1 cellular context compared by ENCODE assay signal in genomic region chr6:43181942-43182860, GRCh38.
TF ChIP-seq lines count a peak whose summit lies in the region.

TSS of gene CUL9 (plus strand) at chr6:43182196. CDS start at chr6:43184311, 2,115 bp downstream.

TF ChIP-seq in K562, 482 proteins besides CTCF, POLR2A, EP300 and RAD21 (continued from another document and continues in another):
- 0 out of 2 replicates have a peak, but pooled peaks have one; percentile 37 for TF ChIP-seq REST (CRISPR knock-in tag; IDR thresholded peaks at IDR 0.05; ENCODE audit: low read depth)
- no peak for TF ChIP-seq NFYB (IDR thresholded peaks at IDR 0.05; ENCODE audit: extremely low read depth, insufficient read length)
- peak; percentile 73; the same call in 1 of the 2 replicates for TF ChIP-seq HINFP (tag; conservative IDR thresholded peaks at IDR 0.05; ENCODE audit: low read depth)
- no peak for TF ChIP-seq ZNF57 (CRISPR knock-in tag; IDR thresholded peaks at IDR 0.05)
- 0 out of 2 replicates have a peak, but pooled peaks have one; percentile 46 for TF ChIP-seq ZNF24 (IDR thresholded peaks at IDR 0.05)
- peak; percentile 81 for TF ChIP-seq POU5F1 (IDR thresholded peaks at IDR 0.05; ENCODE audit: borderline replicate concordance, low read depth, low read length, partially characterized antibody)
- no peak for TF ChIP-seq FOXJ3 (CRISPR knock-in tag; IDR thresholded peaks at IDR 0.05)
- TF ChIP-seq CBFA2T3 (IDR thresholded peaks at IDR 0.05), result peak; percentile 65
- TF ChIP-seq TEAD4 (IDR thresholded peaks at IDR 0.05; ENCODE audit: low read length), result no peak
- TF ChIP-seq TEAD4 (CRISPR knock-in tag; IDR thresholded peaks at IDR 0.05; ENCODE audit: borderline replicate concordance), result peak; percentile 93; the same call in 1 of the 2 replicates
- TF ChIP-seq TFAM (CRISPR knock-in tag; conservative IDR thresholded peaks at IDR 0.05), result no peak
- peak; percentile 42; the same call in 1 of the 2 replicates for TF ChIP-seq MTA1 (IDR thresholded peaks at IDR 0.05; ENCODE audit: borderline replicate concordance)
- no peak for TF ChIP-seq ZSCAN29 (IDR thresholded peaks at IDR 0.05)
- TF ChIP-seq RFX7 (CRISPR knock-in tag; IDR thresholded peaks at IDR 0.05), result no peak
- no peak for TF ChIP-seq ARID2 (IDR thresholded peaks at IDR 0.05)
- TF ChIP-seq ELF4 (CRISPR knock-in tag; IDR thresholded peaks at IDR 0.05), result peak; percentile 71
- peak; percentile 65 for TF ChIP-seq NKRF (IDR thresholded peaks at IDR 0.05; ENCODE audit: borderline replicate concordance)
- TF ChIP-seq ADNP (tag; IDR thresholded peaks at IDR 0.05), result no peak
- peak; percentile 89 for TF ChIP-seq GABPA (tag; conservative IDR thresholded peaks at IDR 0.05; ENCODE audit: low read depth)
- TF ChIP-seq ZBTB9 (CRISPR knock-in tag; IDR thresholded peaks at IDR 0.05), result no peak; the same call in 1 of the 2 replicates
- no peak for TF ChIP-seq RBM25 (IDR thresholded peaks at IDR 0.05; ENCODE audit: low read depth, low read length, severe bottlenecking)
- TF ChIP-seq USF1 (CRISPR knock-in tag; IDR thresholded peaks at IDR 0.05), result peak; percentile 84
- TF ChIP-seq PHB2 (IDR thresholded peaks at IDR 0.05; ENCODE audit: low read depth), result no peak
- peak; percentile 61; the same call in 1 of the 2 replicates for TF ChIP-seq GATAD2B (IDR thresholded peaks at IDR 0.05; ENCODE audit: borderline replicate concordance)
- no peak for TF ChIP-seq YBX1 (IDR thresholded peaks at IDR 0.05)
- no peak for TF ChIP-seq MAFF (IDR thresholded peaks at IDR 0.05; ENCODE audit: low read length)
- no peak for TF ChIP-seq ZNF449 (CRISPR knock-in tag; IDR thresholded peaks at IDR 0.05)
- TF ChIP-seq BRF1 (IDR thresholded peaks at IDR 0.05; ENCODE audit: borderline replicate concordance, extremely low read depth, insufficient read length), result no peak
- peak; percentile 81 for TF ChIP-seq HCFC1 (IDR thresholded peaks at IDR 0.05; ENCODE audit: low read depth, low read length)
- no peak for TF ChIP-seq ZBED1 (IDR thresholded peaks at IDR 0.05)
- no peak for TF ChIP-seq HNRNPH1 (optimal IDR thresholded peaks at IDR 0.05; ENCODE audit: low read depth, low read length)
- peak; percentile 42; the same call in 1 of the 2 replicates for TF ChIP-seq TCF3 (CRISPR knock-in tag; IDR thresholded peaks at IDR 0.05)
- no peak for TF ChIP-seq HDAC6 (IDR thresholded peaks at IDR 0.05; ENCODE audit: low read depth, low read length)
- TF ChIP-seq RUNX1 (IDR thresholded peaks at IDR 0.05; ENCODE audit: low read depth), result no peak
- TF ChIP-seq KLF13 (tag; IDR thresholded peaks at IDR 0.05; ENCODE audit: borderline replicate concordance, low read depth), result peak; percentile 84; the same call in 1 of the 2 replicates
- no peak for TF ChIP-seq ELK1 (CRISPR knock-in tag; IDR thresholded peaks at IDR 0.05)
- peak; percentile 66 for TF ChIP-seq RB1 (IDR thresholded peaks at IDR 0.05; ENCODE audit: low read depth)
- no peak; the same call in 1 of the 2 replicates for TF ChIP-seq NCOR1 (IDR thresholded peaks at IDR 0.05)
- TF ChIP-seq ZBTB2 (IDR thresholded peaks at IDR 0.05), result peak; percentile 65; the same call in 1 of the 2 replicates
- no peak for TF ChIP-seq ZNF41 (CRISPR knock-in tag; conservative IDR thresholded peaks at IDR 0.05)
- peak; percentile 68; the same call in 1 of the 2 replicates for TF ChIP-seq ETV5 (CRISPR knock-in tag; IDR thresholded peaks at IDR 0.05; ENCODE audit: low read depth)
- peak; percentile 61; the same call in 1 of the 2 replicates for TF ChIP-seq PTBP1 (IDR thresholded peaks at IDR 0.05; ENCODE audit: low read depth, low read length)
- TF ChIP-seq E2F6 (IDR thresholded peaks at IDR 0.05; ENCODE audit: borderline replicate concordance in 1 of 2, extremely low read depth in 1 of 2, insufficient read depth in 1 of 2, insufficient read length in 1 of 2, low read depth in 1 of 2, low read length in 1 of 2, poor library complexity in 1 of 2, severe bottlenecking in 1 of 2), result peak; percentile 96
- no peak for TF ChIP-seq SNAPC5 (CRISPR knock-in tag; IDR thresholded peaks at IDR 0.05)
- TF ChIP-seq MEF2D (tag; conservative IDR thresholded peaks at IDR 0.05; ENCODE audit: low read depth), result no peak
- TF ChIP-seq SAP30 (IDR thresholded peaks at IDR 0.05; ENCODE audit: borderline replicate concordance, insufficient read depth, low read depth, low read length, poor library complexity, severe bottlenecking), result peak; percentile 58
- TF ChIP-seq BCOR (IDR thresholded peaks at IDR 0.05), result peak; percentile 11; the same call in 1 of the 2 replicates
